Comparison of ENCODE assay signal across 15 cellular contexts in the genomic region with DNA sequence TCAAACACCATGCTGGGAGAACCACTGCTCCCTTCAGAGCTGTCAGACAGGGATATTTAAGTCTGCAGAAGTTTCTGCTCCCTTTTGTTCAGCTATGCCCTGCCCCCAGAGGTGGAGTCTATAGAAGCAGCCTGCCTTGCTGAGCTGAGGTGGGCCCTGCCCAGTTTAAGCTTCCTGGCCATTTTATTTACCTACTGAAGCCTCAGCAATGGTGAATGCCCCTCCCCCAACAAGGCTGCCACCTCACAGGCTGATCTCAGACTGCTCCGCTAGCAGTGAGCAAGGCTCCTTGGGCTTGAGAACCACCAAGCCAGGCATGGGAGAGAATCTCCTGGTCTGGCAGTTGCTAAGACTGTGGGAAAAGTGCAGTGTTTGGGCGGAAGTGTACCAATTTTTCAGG.
DNase-seq lines count a peak whose midpoint lies in the region; ATAC-seq and TF ChIP-seq lines count a peak whose summit lies in the region.
"Had no signal": no experiment of that assay in that cellular context is flagged by ENCODE, and none has a peak within 500 bp of the region (broad histone marks: within the 10 kb centered on the region; RNA-seq: fewer than 3 reads in every experiment).

No MANE protein-coding gene starts in this region.

- H3K36me3 Mint-ChIP-seq in endodermal cell (ENCODE audit: low read depth) = no peaks in the 10 kb centered on the region
- H3K36me3 Mint-ChIP-seq: CD8-positive, alpha-beta T cell had no signal

- H3K4me1 ChIP-seq in NT2/D1 (ENCODE audit: insufficient read depth, insufficient read length) (no peaks in the 10 kb centered on the region), endodermal cell (ENCODE audit: control insufficient read depth, insufficient read depth, low read length) (no peaks in the 10 kb centered on the region), mesendoderm (ENCODE audit: control insufficient read depth, low read depth, low read length) (no peaks in the 10 kb centered on the region)

- H3K79me2 ChIP-seq in mesendoderm (ENCODE audit: control insufficient read depth, insufficient read depth, low read length) = no peaks in the 10 kb centered on the region

- H2BK5ac ChIP-seq in mesendoderm (ENCODE audit: low read length) = no peak overlapping the region

- H3K23ac ChIP-seq in mesendoderm (ENCODE audit: low read length) = no peak overlapping the region

- peak; percentile 24 for TF ChIP-seq CTCF in endodermal cell (conservative IDR thresholded peaks at IDR 0.05)

- no peak for ATAC-seq in GM19397 (IDR thresholded peaks at IDR 0.05; ENCODE audit: unreplicated experiment)
- ATAC-seq: CD8-positive, alpha-beta T cell had no signal

- no peaks in the 10 kb centered on the region for H3K27me3 Mint-ChIP-seq in endodermal cell (ENCODE audit: insufficient read depth)
- H3K27me3 Mint-ChIP-seq: B cell had no signal

- H2BK120ac ChIP-seq in mesendoderm (ENCODE audit: low read depth, low read length) = no peak overlapping the region

- H3K27ac Mint-ChIP-seq in endodermal cell = no peak overlapping the region
- H3K27ac Mint-ChIP-seq: B cell; CD8-positive, alpha-beta T cell had no signal

- H3K9me3 ChIP-seq in NT2/D1 (ENCODE audit: insufficient read depth, low read length) (no peaks in the 10 kb centered on the region), endodermal cell (ENCODE audit: control insufficient read depth, low read length) (no peaks in the 10 kb centered on the region)

- no peaks in the 10 kb centered on the region for H3K36me3 ChIP-seq in NT2/D1 (ENCODE audit: insufficient read depth, insufficient read length, low read length)
- H3K36me3 ChIP-seq in endodermal cell (ENCODE audit: control insufficient read depth, insufficient read depth, low read length) = no peaks in the 10 kb centered on the region
- H3K36me3 ChIP-seq in mesendoderm (ENCODE audit: control insufficient read depth, insufficient read depth, low read length) = no peaks in the 10 kb centered on the region
- H3K36me3 ChIP-seq: BLaER1 treated with 17β-estradiol and CSF1 and Interleukin-3, amounts not matched to agents 10 nM and 100 nM had no signal

- no peak overlapping the region for H2BK15ac ChIP-seq in mesendoderm (replicated peaks; ENCODE audit: low read depth)

- no peak overlapping the region for H3K27ac ChIP-seq in endodermal cell (ENCODE audit: low read depth, low read length)
- no peak overlapping the region for H3K27ac ChIP-seq in mesendoderm (ENCODE audit: low read depth, low read length)
- H3K27ac ChIP-seq: BLaER1 treated with 17β-estradiol and CSF1 and Interleukin-3, amounts not matched to agents 10 nM and 100 nM; KMS-11 had no signal

- no peak overlapping the region for H3K56ac ChIP-seq in mesendoderm (ENCODE audit: low read length)

- DNase-seq in ELF-1 (ENCODE audit: low read depth, low spot score) (peak; percentile 6), NT2/D1 (ENCODE audit: low read depth, low spot score) (peak; percentile 13), endodermal cell (peak; percentile 77), mesendoderm (peak; percentile 56), GM03348 (ENCODE audit: low spot score) (no peak)
- DNase-seq in activated effector memory CD4-positive, alpha-beta T cell treated with Interleukin-2 at 50 U/mL for 16 hours = no peak
- DNase-seq: Calu3; CD8-positive, alpha-beta T cell; DMS79 treated with DMSO at 0.1 percent for 48 hours; EL; HCEC 1CT had no signal

- no peaks in the 10 kb centered on the region for H3K9me3 Mint-ChIP-seq in endodermal cell

- no peaks in the 10 kb centered on the region for H3K79me1 ChIP-seq in mesendoderm (ENCODE audit: low read length)

- no peak overlapping the region for H3K4me2 ChIP-seq in mesendoderm (ENCODE audit: low read length)
- H3K4me2 ChIP-seq: BLaER1 treated with 17β-estradiol and CSF1 and Interleukin-3, amounts not matched to agents 10 nM and 100 nM; KMS-11 had no signal

- H4K8ac ChIP-seq in mesendoderm (ENCODE audit: low read depth, low read length) = no peak overlapping the region

- H2AK5ac ChIP-seq in mesendoderm (ENCODE audit: low read length) = no peak overlapping the region

- no peak overlapping the region for H3K18ac ChIP-seq in mesendoderm (ENCODE audit: low read length)

- H3K27me3 ChIP-seq in NT2/D1 (ENCODE audit: insufficient read depth, insufficient read length) = no peaks in the 10 kb centered on the region
- no peaks in the 10 kb centered on the region for H3K27me3 ChIP-seq in endodermal cell (ENCODE audit: control insufficient read depth, insufficient read depth, low read length, poor library complexity, severe bottlenecking)
- no peaks in the 10 kb centered on the region for H3K27me3 ChIP-seq in mesendoderm (ENCODE audit: insufficient read depth, low read length, poor library complexity)
- H3K27me3 ChIP-seq: BLaER1 treated with 17β-estradiol and CSF1 and Interleukin-3, amounts not matched to agents 10 nM and 100 nM had no signal

- H3K4ac ChIP-seq in mesendoderm (ENCODE audit: low read depth, low read length) = no peak overlapping the region

- H3K9ac ChIP-seq in NT2/D1 (ENCODE audit: insufficient read length, low read depth) = no peak overlapping the region
- H3K9ac ChIP-seq in endodermal cell (ENCODE audit: extremely low read depth, low read length, poor library complexity, severe bottlenecking) = no peak overlapping the region
- no peak overlapping the region for H3K9ac ChIP-seq in mesendoderm (ENCODE audit: low read length)
- H3K9ac ChIP-seq: BLaER1 treated with 17β-estradiol and CSF1 and Interleukin-3, amounts not matched to agents 10 nM and 100 nM; KMS-11 had no signal

- no peak overlapping the region for H4K5ac ChIP-seq in mesendoderm (ENCODE audit: low read length)

- no peak overlapping the region for H3K4me3 Mint-ChIP-seq in endodermal cell
- H3K4me3 Mint-ChIP-seq: B cell; CD8-positive, alpha-beta T cell had no signal

- WGBS in endodermal cell (ENCODE audit: insufficient coverage in 1 of 2, insufficient read length in 1 of 2), 2 experiments = 95 to 100% methylated on average over 1 to 2 of the region's 2 CpGs
- WGBS in mesendoderm (ENCODE audit: extremely low coverage, insufficient coverage, low lambda C conversion rate) = no CpG with 5 or more reads among the region's 2 CpGs

- H3K4me3 ChIP-seq in NT2/D1 (ENCODE audit: insufficient read length, low read depth) (no peak overlapping the region), endodermal cell (ENCODE audit: low read length) (no peak overlapping the region), mesendoderm (ENCODE audit: low read length) (no peak overlapping the region)
- H3K4me3 ChIP-seq: BLaER1 treated with 17β-estradiol and CSF1 and Interleukin-3, amounts not matched to agents 10 nM and 100 nM had no signal

- no peaks in the 10 kb centered on the region for H3K4me1 Mint-ChIP-seq in endodermal cell
- H3K4me1 Mint-ChIP-seq: B cell had no signal

Comparison
In these comparisons a context has a peak if more than half of its experiments do, and no peak if none do; other contexts are left out.
1. DNase-seq: peak in ELF-1 (single experiment), NT2/D1 (single experiment), endodermal cell (single experiment) and mesendoderm (single experiment); none in GM03348 (single experiment) and activated effector memory CD4-positive, alpha-beta T cell treated with Interleukin-2 at 50 U/mL for 16 hours (single experiment).